ENCODE assay signal across 15 cellular contexts in the genomic region with DNA sequence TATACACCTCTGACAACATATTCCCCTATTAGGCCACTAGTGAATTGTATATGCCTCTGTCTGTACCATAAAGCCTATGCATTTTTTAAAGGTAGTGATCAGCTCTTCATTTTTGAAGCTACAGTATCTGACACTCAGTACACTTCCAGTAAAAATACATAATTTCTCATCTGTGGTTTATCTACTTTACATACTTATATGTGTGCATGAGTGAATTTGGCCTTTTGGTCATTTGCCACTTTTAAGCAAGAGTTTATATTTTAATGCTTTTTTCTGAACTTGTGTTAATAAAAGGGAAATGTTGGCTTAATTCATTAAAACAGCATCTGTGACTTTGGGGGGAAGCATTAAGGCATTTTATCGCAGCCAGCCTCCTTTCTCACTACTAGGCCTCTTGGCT. TPM values are rescaled to one million over a fixed set of nuclear protein-coding genes. Genes with fewer than 3 reads are reported as not detected.
DNase-seq lines count a peak whose midpoint lies in the region; ATAC-seq and TF ChIP-seq lines count a peak whose summit lies in the region.
"Had no signal": no experiment of that assay in that cellular context is flagged by ENCODE, and none has a peak within 500 bp of the region (broad histone marks: within the 10 kb centered on the region; RNA-seq: fewer than 3 reads in every experiment).

No MANE protein-coding gene starts in this region.

- H2AFZ ChIP-seq in Karpas-422 (ENCODE audit: low read length), result no peak overlapping the region

- ATAC-seq in heart left ventricle (no peak), Right ventricle myocardium superior (ENCODE audit: poor library complexity) (no peak)
- ATAC-seq in stimulated activated memory B cell treated with anti-CD40 and anti-IgM and Interleukin-4, amounts not matched to agents 10 μg/mL and 1 μg/mL and 100 μg/mL, for 72 hours, result no peak

- peak overlapping the region; percentile 60 for H3K9ac ChIP-seq in Karpas-422 (ENCODE audit: low read length)

- no peak for TF ChIP-seq POLR2A in heart left ventricle (IDR thresholded peaks at IDR 0.05)

- peaks cover 0 to 8% (median 0%) of the 10 kb centered on the region in 9 donors for H3K36me3 ChIP-seq in heart left ventricle
- no peaks in the 10 kb centered on the region for H3K36me3 ChIP-seq in Karpas-422 (ENCODE audit: insufficient read depth, low read length)
- H3K36me3 ChIP-seq: cardiac muscle cell, thoracic aorta, WERI-Rb-1 had no signal

- DNase-seq in heart left ventricle (no peak), Right ventricle myocardium superior (no peak), Karpas-422 (peak; percentile 90), midbrain (lab: John Stamatoyannopoulos, UW) (no peak), activated gamma-delta T cell treated with Interleukin-2 at 50 U/mL for 16 hours (no peak), NCI-H345 (lab: John Stamatoyannopoulos, UW) (no peak)
- DNase-seq in activated naive CD8-positive, alpha-beta T cell treated with anti-CD3 and anti-CD28 coated beads for 36 hours, result no peak
- DNase-seq: IMR-90; NCI-H1048; NCI-H69; stimulated activated CD4-positive, alpha-beta T cell treated with anti-CD3 and anti-CD28 coated beads, Interleukin-2, amount 100 ng/mL, for 24 hours; WERI-Rb-1 had no signal

- no peaks in the 10 kb centered on the region for H3K9me2 ChIP-seq in Karpas-422 (replicated peaks; ENCODE audit: insufficient read depth, low read length)

- 74 to 91% (median 76%) methylated on average over 1 of the region's 1 CpG for WGBS in heart left ventricle, 4 donors

- peaks cover 1% of the 10 kb centered on the region for H3K9me3 Mint-ChIP-seq in activated naive CD8-positive, alpha-beta T cell treated with anti-CD3 and anti-CD28 coated beads for 36 hours
- H3K9me3 Mint-ChIP-seq in stimulated activated memory B cell treated with anti-CD40 and anti-IgM and Interleukin-4, amounts not matched to agents 10 μg/mL and 1 μg/mL and 100 μg/mL, for 72 hours, result no peaks in the 10 kb centered on the region

- intact Hi-C loops in heart left ventricle (cut with DNase I), result loop anchor here in 1 of 10 donors (5.0 kb wide), 1 partner anchor 42 kb away; no protein-coding TSS in a partner anchor
- intact Hi-C loops in Right ventricle myocardium superior (cut with DNase I), result no loop called here

- H3K27me3 ChIP-seq in heart left ventricle (no peaks in the 10 kb centered on the region), Karpas-422 (ENCODE audit: low read length) (no peaks in the 10 kb centered on the region)
- H3K27me3 ChIP-seq: cardiac muscle cell had no signal

- no peaks in the 10 kb centered on the region for H3K9me3 ChIP-seq in heart left ventricle
- H3K9me3 ChIP-seq in Karpas-422 (ENCODE audit: low read length), result no peaks in the 10 kb centered on the region
- H3K9me3 ChIP-seq: thoracic aorta had no signal

- H3K4me1 ChIP-seq in heart left ventricle, result peaks cover 0 to 57% (median 3%) of the 10 kb centered on the region in 12 donors
- H3K4me1 ChIP-seq in Karpas-422 (ENCODE audit: low read length), result peaks cover 80% of the 10 kb centered on the region

- peak overlapping the region; percentile 77 for H3K4me2 ChIP-seq in Karpas-422 (ENCODE audit: low read depth, low read length, poor library complexity, severe bottlenecking)

- no peaks in the 10 kb centered on the region for H4K20me1 ChIP-seq in Karpas-422 (ENCODE audit: insufficient read depth, low read depth, low read length)

- no peaks in the 10 kb centered on the region for H3K79me2 ChIP-seq in Karpas-422 (ENCODE audit: low read length)

- no peaks in the 10 kb centered on the region for H3K27me3 Mint-ChIP-seq in activated naive CD8-positive, alpha-beta T cell treated with anti-CD3 and anti-CD28 coated beads for 36 hours
- H3K27me3 Mint-ChIP-seq in stimulated activated memory B cell treated with anti-CD40 and anti-IgM and Interleukin-4, amounts not matched to agents 10 μg/mL and 1 μg/mL and 100 μg/mL, for 72 hours, result no peaks in the 10 kb centered on the region

- H3K4me3 ChIP-seq in heart left ventricle, result no peak overlapping the region
- peak overlapping the region; percentile 55 for H3K4me3 ChIP-seq in Karpas-422 (ENCODE audit: low read length)
- H3K4me3 ChIP-seq: cardiac muscle cell, thoracic aorta had no signal

- peaks cover 37% of the 10 kb centered on the region for H3K4me1 Mint-ChIP-seq in activated naive CD8-positive, alpha-beta T cell treated with anti-CD3 and anti-CD28 coated beads for 36 hours
- H3K4me1 Mint-ChIP-seq in stimulated activated memory B cell treated with anti-CD40 and anti-IgM and Interleukin-4, amounts not matched to agents 10 μg/mL and 1 μg/mL and 100 μg/mL, for 72 hours, result peaks cover 59% of the 10 kb centered on the region

- H3K27ac ChIP-seq in heart left ventricle, result peak overlapping the region in 7 of 12 donors; percentile 3 to 86 (median 33)
- peak overlapping the region; percentile 96 for H3K27ac ChIP-seq in Karpas-422 (ENCODE audit: low read length)
- H3K27ac ChIP-seq: cardiac muscle cell, thoracic aorta, WERI-Rb-1 had no signal

- peak overlapping the region; percentile 38 for H3K27ac Mint-ChIP-seq in activated naive CD8-positive, alpha-beta T cell treated with anti-CD3 and anti-CD28 coated beads for 36 hours
- H3K27ac Mint-ChIP-seq in stimulated activated memory B cell treated with anti-CD40 and anti-IgM and Interleukin-4, amounts not matched to agents 10 μg/mL and 1 μg/mL and 100 μg/mL, for 72 hours, result peak overlapping the region; percentile 81

- peaks cover 35% of the 10 kb centered on the region for H3K36me3 Mint-ChIP-seq in activated naive CD8-positive, alpha-beta T cell treated with anti-CD3 and anti-CD28 coated beads for 36 hours
- H3K36me3 Mint-ChIP-seq in stimulated activated memory B cell treated with anti-CD40 and anti-IgM and Interleukin-4, amounts not matched to agents 10 μg/mL and 1 μg/mL and 100 μg/mL, for 72 hours, result peaks cover 33% of the 10 kb centered on the region

- TF ChIP-seq CTCF in heart left ventricle (IDR thresholded peaks at IDR 0.05), result no peak

- no peak overlapping the region for H3K4me3 Mint-ChIP-seq in activated naive CD8-positive, alpha-beta T cell treated with anti-CD3 and anti-CD28 coated beads for 36 hours
- peak overlapping the region; percentile 7 for H3K4me3 Mint-ChIP-seq in stimulated activated memory B cell treated with anti-CD40 and anti-IgM and Interleukin-4, amounts not matched to agents 10 μg/mL and 1 μg/mL and 100 μg/mL, for 72 hours

RNA-seq across cellular contexts. Expression of gene ST8SIA4, which starts 47.8 kb away (rescaled TPM):
- total RNA-seq in heart left ventricle, result 10 to 100 TPM in 1 of 9 donors, 1 to 10 TPM in 8; 1.6 to 17.7 (median 4.5) TPM
- 1 to 10 TPM in 1 of 2 donors, under 1 TPM in 1; 0.87 to 1.1 TPM for polyA plus RNA-seq in heart left ventricle
- total RNA-seq in Right ventricle myocardium superior, result 2.9 TPM
- total RNA-seq in Karpas-422 (2014; rRNA removed; shearing (Covaris generic); ENCODE audit: low replicate concordance), result 17.1 and 20.4 TPM in 2 replicates
- total RNA-seq in activated naive CD8-positive, alpha-beta T cell treated with anti-CD3 and anti-CD28 coated beads for 36 hours, result 10 to 100 TPM; 14.6 to 17.3 TPM
